1 cellular context compared by ENCODE assay signal in genomic region chr17:42124256-42124655, GRCh38.
TF ChIP-seq lines count a peak whose summit lies in the region.

No MANE protein-coding gene starts in this region.

TF ChIP-seq in SK-N-SH, 30 proteins besides CTCF, POLR2A, EP300 and RAD21:
- no peak for TF ChIP-seq POLR2AphosphoS5 (IDR thresholded peaks at IDR 0.05; ENCODE audit: low read depth, low read length)
- TF ChIP-seq CHD2 (IDR thresholded peaks at IDR 0.05; ENCODE audit: low read length, partially characterized antibody), result no peak
- TF ChIP-seq REST (IDR thresholded peaks at IDR 0.05; ENCODE audit: low read depth, low read length), result no peak
- no peak for TF ChIP-seq NFIC (IDR thresholded peaks at IDR 0.05; ENCODE audit: borderline replicate concordance)
TF ChIP-seq in SK-N-SH: peak in this region for 0.
